8 cellular contexts compared by ENCODE assay signal in genomic region chr3:72288955-72289707, GRCh38.
DNase-seq lines count a peak whose midpoint lies in the region; ATAC-seq lines count a peak whose summit lies in the region.

No MANE protein-coding gene starts in this region.

- H3K79me2 ChIP-seq in Karpas-422 (ENCODE audit: low read length): no peaks in the 10 kb centered on the region

- peak overlapping the region; percentile 34 for H3K4me3 Mint-ChIP-seq in activated CD4-positive, alpha-beta T cell treated with anti-CD3 and anti-CD28 coated beads for 36 hours

- H3K4me2 ChIP-seq in Karpas-422 (ENCODE audit: low read depth, low read length, poor library complexity, severe bottlenecking): peak overlapping the region; percentile 81
- peak overlapping the region; percentile 71 for H3K4me2 ChIP-seq in skeletal muscle satellite cell (ENCODE audit: low read length)

- H3K9ac ChIP-seq in Karpas-422 (ENCODE audit: low read length) (peak overlapping the region; percentile 65), skeletal muscle satellite cell (ENCODE audit: low read depth, low read length) (no peak overlapping the region)

- H3K4me3 ChIP-seq in Karpas-422 (ENCODE audit: low read length): peak overlapping the region; percentile 64
- H3K4me3 ChIP-seq in skeletal muscle satellite cell (ENCODE audit: low read length): peak overlapping the region; percentile 51

- intact Hi-C loops in activated CD4-positive, alpha-beta T cell treated with anti-CD3 and anti-CD28 coated beads for 36 hours (cut with DNase I, micrococcal nuclease): no loop called here

- peaks cover 3% of the 10 kb centered on the region for H3K27me3 Mint-ChIP-seq in activated CD4-positive, alpha-beta T cell treated with anti-CD3 and anti-CD28 coated beads for 36 hours

- H3K27ac ChIP-seq in Karpas-422 (ENCODE audit: low read length): peak overlapping the region; percentile 68

- peak overlapping the region; percentile 49 for H3K27ac Mint-ChIP-seq in activated CD4-positive, alpha-beta T cell treated with anti-CD3 and anti-CD28 coated beads for 36 hours

- H3K4me1 ChIP-seq in Karpas-422 (ENCODE audit: low read length): peaks cover 22% of the 10 kb centered on the region
- H3K4me1 ChIP-seq in skeletal muscle satellite cell (ENCODE audit: control insufficient read depth, insufficient read depth, low read length): peaks cover 14% of the 10 kb centered on the region

- no peaks in the 10 kb centered on the region for H4K20me1 ChIP-seq in Karpas-422 (ENCODE audit: insufficient read depth, low read depth, low read length)

- POLR2A ChIA-PET in activated CD4-positive, alpha-beta T cell treated with anti-CD3 and anti-CD28 coated beads for 36 hours (lab: Charles Lee): interaction anchor here (0.7 kb wide), 1 partner anchor 17 kb away, joined by 3 read pairs; no protein-coding TSS in a partner anchor

- no peaks in the 10 kb centered on the region for H3K36me3 ChIP-seq in Karpas-422 (ENCODE audit: insufficient read depth, low read length)
- no peaks in the 10 kb centered on the region for H3K36me3 ChIP-seq in skeletal muscle satellite cell (ENCODE audit: insufficient read depth, low read length)

- no peaks in the 10 kb centered on the region for H3K9me3 Mint-ChIP-seq in activated CD4-positive, alpha-beta T cell treated with anti-CD3 and anti-CD28 coated beads for 36 hours (ENCODE audit: low read depth)

- CTCF ChIA-PET in activated CD4-positive, alpha-beta T cell treated with anti-CD3 and anti-CD28 coated beads for 36 hours (lab: Charles Lee): interaction anchor here (0.7 kb wide), 1 partner anchor 13 kb away, joined by 4 read pairs; no protein-coding TSS in a partner anchor

- H3K9me3 ChIP-seq in Karpas-422 (ENCODE audit: low read length) (no peaks in the 10 kb centered on the region), skeletal muscle satellite cell (replicated peaks; ENCODE audit: low read length) (no peaks in the 10 kb centered on the region)

- peak overlapping the region; percentile 90 for H2AFZ ChIP-seq in Karpas-422 (ENCODE audit: low read length)

- H3K36me3 Mint-ChIP-seq in activated CD4-positive, alpha-beta T cell treated with anti-CD3 and anti-CD28 coated beads for 36 hours (ENCODE audit: low read depth): no peaks in the 10 kb centered on the region

- peak; percentile 39 for ATAC-seq in activated CD4-positive, alpha-beta T cell treated with anti-CD3 and anti-CD28 coated beads for 36 hours
- ATAC-seq in GM21528 (IDR thresholded peaks at IDR 0.05; ENCODE audit: low FRiP score, unreplicated experiment): no peak

- peaks cover 12% of the 10 kb centered on the region for H3K4me1 Mint-ChIP-seq in activated CD4-positive, alpha-beta T cell treated with anti-CD3 and anti-CD28 coated beads for 36 hours

- H3K27me3 ChIP-seq in Karpas-422 (ENCODE audit: low read length): no peaks in the 10 kb centered on the region; the same call in 1 of the 2 replicates
- peaks cover 60% of the 10 kb centered on the region for H3K27me3 ChIP-seq in skeletal muscle satellite cell (ENCODE audit: control insufficient read depth, insufficient read depth, low read length)

- no peak for DNase-seq in activated CD4-positive, alpha-beta T cell treated with anti-CD3 and anti-CD28 coated beads for 36 hours
- DNase-seq in activated CD4-positive, alpha-beta T cell treated with anti-CD3 and anti-CD28 coated beads, Interleukin-2, amount 50 U/mL, for 4 hours: no peak
- DNase-seq in Karpas-422 (peak; percentile 84), amygdala (lab: John Stamatoyannopoulos, UW) (peak; percentile 18 to 93 (median 69)), hippocampal formation (lab: John Stamatoyannopoulos, UW) (peak; percentile 71 to 85), SKM-1 treated with dmso at 0.1 percent for 144 hours (lab: John Stamatoyannopoulos, UW; ENCODE audit: unreplicated experiment) (no peak)

- no peaks in the 10 kb centered on the region for H3K9me2 ChIP-seq in Karpas-422 (replicated peaks; ENCODE audit: insufficient read depth, low read length)

Comparison
In these comparisons a context has a peak if more than half of its experiments do, and no peak if none do; other contexts are left out.
1. DNase-seq: peak in Karpas-422 (single experiment), amygdala (56 of 56) and hippocampal formation (2 of 2); none in activated CD4-positive, alpha-beta T cell treated with anti-CD3 and anti-CD28 coated beads for 36 hours (single experiment), activated CD4-positive, alpha-beta T cell treated with anti-CD3 and anti-CD28 coated beads, Interleukin-2, amount 50 U/mL, for 4 hours (0 of 2) and SKM-1 treated with dmso at 0.1 percent for 144 hours (single experiment).